2 cellular contexts compared by ENCODE assay signal in the genomic region with DNA sequence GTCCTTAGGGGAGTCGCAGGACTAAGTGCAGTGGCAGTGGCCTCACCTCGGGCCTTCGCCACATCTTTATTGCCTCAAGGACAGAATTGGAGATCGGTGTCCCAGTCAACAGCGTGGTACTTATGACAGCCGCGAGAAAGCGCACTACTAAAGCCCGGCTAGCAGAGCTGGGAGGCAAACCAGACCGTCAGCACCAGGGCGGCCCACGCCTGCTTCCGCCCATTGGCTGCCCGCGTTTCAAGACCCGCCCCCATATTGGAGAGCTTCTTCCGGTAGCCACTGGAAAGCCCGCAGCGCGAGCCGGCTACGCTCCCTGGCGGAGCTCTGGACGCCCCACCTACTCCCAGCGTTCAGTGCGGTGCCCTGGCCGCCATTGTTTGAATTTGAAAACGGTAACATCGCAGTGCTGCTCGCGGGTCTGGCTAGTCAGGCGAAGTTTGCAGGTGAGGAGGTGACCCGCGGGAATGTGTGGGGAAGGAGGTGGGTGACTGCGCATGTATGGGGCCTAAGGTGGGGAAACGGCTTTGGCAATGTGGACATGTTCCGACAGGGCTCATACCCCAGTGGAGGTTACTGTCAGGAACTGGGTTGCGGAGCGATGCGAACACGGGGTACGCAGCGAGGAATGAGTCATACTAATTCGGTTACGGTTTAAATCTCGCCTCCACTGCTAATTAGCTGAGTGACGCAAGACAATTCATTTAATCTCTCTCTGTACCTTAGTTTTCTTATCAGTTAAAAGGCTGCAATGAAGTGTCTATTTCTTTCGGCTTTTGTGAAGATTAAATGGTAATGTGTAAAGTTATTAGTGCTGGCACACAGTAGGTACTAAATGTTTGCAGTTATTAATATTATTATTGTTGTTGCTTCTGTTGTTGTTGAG.
TF ChIP-seq lines count a peak whose summit lies in the region.

A gene with protein sequence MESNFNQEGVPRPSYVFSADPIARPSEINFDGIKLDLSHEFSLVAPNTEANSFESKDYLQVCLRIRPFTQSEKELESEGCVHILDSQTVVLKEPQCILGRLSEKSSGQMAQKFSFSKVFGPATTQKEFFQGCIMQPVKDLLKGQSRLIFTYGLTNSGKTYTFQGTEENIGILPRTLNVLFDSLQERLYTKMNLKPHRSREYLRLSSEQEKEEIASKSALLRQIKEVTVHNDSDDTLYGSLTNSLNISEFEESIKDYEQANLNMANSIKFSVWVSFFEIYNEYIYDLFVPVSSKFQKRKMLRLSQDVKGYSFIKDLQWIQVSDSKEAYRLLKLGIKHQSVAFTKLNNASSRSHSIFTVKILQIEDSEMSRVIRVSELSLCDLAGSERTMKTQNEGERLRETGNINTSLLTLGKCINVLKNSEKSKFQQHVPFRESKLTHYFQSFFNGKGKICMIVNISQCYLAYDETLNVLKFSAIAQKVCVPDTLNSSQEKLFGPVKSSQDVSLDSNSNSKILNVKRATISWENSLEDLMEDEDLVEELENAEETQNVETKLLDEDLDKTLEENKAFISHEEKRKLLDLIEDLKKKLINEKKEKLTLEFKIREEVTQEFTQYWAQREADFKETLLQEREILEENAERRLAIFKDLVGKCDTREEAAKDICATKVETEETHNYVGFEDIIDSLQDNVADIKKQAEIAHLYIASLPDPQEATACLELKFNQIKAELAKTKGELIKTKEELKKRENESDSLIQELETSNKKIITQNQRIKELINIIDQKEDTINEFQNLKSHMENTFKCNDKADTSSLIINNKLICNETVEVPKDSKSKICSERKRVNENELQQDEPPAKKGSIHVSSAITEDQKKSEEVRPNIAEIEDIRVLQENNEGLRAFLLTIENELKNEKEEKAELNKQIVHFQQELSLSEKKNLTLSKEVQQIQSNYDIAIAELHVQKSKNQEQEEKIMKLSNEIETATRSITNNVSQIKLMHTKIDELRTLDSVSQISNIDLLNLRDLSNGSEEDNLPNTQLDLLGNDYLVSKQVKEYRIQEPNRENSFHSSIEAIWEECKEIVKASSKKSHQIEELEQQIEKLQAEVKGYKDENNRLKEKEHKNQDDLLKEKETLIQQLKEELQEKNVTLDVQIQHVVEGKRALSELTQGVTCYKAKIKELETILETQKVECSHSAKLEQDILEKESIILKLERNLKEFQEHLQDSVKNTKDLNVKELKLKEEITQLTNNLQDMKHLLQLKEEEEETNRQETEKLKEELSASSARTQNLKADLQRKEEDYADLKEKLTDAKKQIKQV (N-terminal part only) (plus strand): TSS at position 353 of the 883 bp plus-strand sequence. CDS start 3,705 bp downstream, outside the sequence.

TF ChIP-seq in IMR-90, 13 proteins besides CTCF, POLR2A, EP300 and RAD21:
- TF ChIP-seq, protein P1, sequence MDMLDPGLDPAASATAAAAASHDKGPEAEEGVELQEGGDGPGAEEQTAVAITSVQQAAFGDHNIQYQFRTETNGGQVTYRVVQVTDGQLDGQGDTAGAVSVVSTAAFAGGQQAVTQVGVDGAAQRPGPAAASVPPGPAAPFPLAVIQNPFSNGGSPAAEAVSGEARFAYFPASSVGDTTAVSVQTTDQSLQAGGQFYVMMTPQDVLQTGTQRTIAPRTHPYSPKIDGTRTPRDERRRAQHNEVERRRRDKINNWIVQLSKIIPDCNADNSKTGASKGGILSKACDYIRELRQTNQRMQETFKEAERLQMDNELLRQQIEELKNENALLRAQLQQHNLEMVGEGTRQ (IDR thresholded peaks at IDR 0.05; ENCODE audit: low read depth, low read length) = no peak
- TF ChIP-seq RFX5 (IDR thresholded peaks at IDR 0.05; ENCODE audit: low read depth, low read length) (no peak), MAFK (IDR thresholded peaks at IDR 0.05; ENCODE audit: low read depth, low read length) (no peak), FOS (IDR thresholded peaks at IDR 0.05; ENCODE audit: low read depth, low read length) (peak; percentile 38), MXI1 (IDR thresholded peaks at IDR 0.05; ENCODE audit: borderline replicate concordance, low read depth, low read length) (peak; percentile 98), NFE2L2 (IDR thresholded peaks at IDR 0.05; ENCODE audit: low read depth, low read length) (no peak), CHD1 (IDR thresholded peaks at IDR 0.05; ENCODE audit: low read depth, low read length) (no peak), MAZ (IDR thresholded peaks at IDR 0.05; ENCODE audit: borderline replicate concordance, low read depth, low read length) (peak; percentile 26; the same call in 1 of the 2 replicates), CEBPB (IDR thresholded peaks at IDR 0.05; ENCODE audit: low read depth, low read length) (0 out of 2 replicates have a peak, but pooled peaks have one; percentile 12), SMC3 (IDR thresholded peaks at IDR 0.05; ENCODE audit: low read depth, low read length) (peak; percentile 32)
- TF ChIP-seq, protein P2, sequence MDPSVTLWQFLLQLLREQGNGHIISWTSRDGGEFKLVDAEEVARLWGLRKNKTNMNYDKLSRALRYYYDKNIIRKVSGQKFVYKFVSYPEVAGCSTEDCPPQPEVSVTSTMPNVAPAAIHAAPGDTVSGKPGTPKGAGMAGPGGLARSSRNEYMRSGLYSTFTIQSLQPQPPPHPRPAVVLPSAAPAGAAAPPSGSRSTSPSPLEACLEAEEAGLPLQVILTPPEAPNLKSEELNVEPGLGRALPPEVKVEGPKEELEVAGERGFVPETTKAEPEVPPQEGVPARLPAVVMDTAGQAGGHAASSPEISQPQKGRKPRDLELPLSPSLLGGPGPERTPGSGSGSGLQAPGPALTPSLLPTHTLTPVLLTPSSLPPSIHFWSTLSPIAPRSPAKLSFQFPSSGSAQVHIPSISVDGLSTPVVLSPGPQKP (IDR thresholded peaks at IDR 0.05; ENCODE audit: borderline replicate concordance, low read depth, low read length) = no peak

TF ChIP-seq in endothelial cell of umbilical vein, 7 proteins besides CTCF, POLR2A, EP300 and RAD21:
- TF ChIP-seq FOS (IDR thresholded peaks at IDR 0.05; ENCODE audit: borderline replicate concordance, insufficient read depth, low read length) (peak; percentile 66), JUN (IDR thresholded peaks at IDR 0.05; ENCODE audit: borderline replicate concordance, insufficient read depth, insufficient read length, low read depth) (peak; percentile 61), POLR2AphosphoS5 (IDR thresholded peaks at IDR 0.05; ENCODE audit: insufficient read depth, low read depth, low read length) (peak; percentile 83), MYC (IDR thresholded peaks at IDR 0.05; ENCODE audit: low read depth, low read length) (no peak)
- TF ChIP-seq, protein P3, sequence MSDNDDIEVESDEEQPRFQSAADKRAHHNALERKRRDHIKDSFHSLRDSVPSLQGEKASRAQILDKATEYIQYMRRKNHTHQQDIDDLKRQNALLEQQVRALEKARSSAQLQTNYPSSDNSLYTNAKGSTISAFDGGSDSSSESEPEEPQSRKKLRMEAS (IDR thresholded peaks at IDR 0.05; ENCODE audit: insufficient read depth, insufficient read length) = peak; percentile 59
